Comparison of ENCODE assay signal across 8 cellular contexts in genomic region chr12:55955800-55956508, GRCh38. TPM values are rescaled to one million over a fixed set of nuclear protein-coding genes. Genes with fewer than 3 reads are reported as not detected.
DNase-seq lines count a peak whose midpoint lies in the region; ATAC-seq and TF ChIP-seq lines count a peak whose summit lies in the region.

No MANE protein-coding gene starts in this region.

- ATAC-seq in GM21381 (IDR thresholded peaks at IDR 0.05; ENCODE audit: unreplicated experiment) (no peak), GM19351 (IDR thresholded peaks at IDR 0.05; ENCODE audit: unreplicated experiment) (no peak)

- H3K4me3 ChIP-seq in retinal pigment epithelial cell (ENCODE audit: low read length): no peak overlapping the region

- peak; percentile 81 for DNase-seq in activated effector memory CD4-positive, alpha-beta T cell treated with anti-CD3 and anti-CD28 coated beads, Interleukin-2, amount 50 U/mL, for 16 hours
- DNase-seq in activated effector memory CD4-positive, alpha-beta T cell treated with Interleukin-2 at 50 U/mL for 16 hours: no peak
- DNase-seq in T-helper 1 cell (peak in 3 of 5 donors; percentile 20 to 36 (median 26)), retinal pigment epithelial cell (ENCODE audit: low read depth) (no peak), cardiac septum (ENCODE audit: low spot score) (no peak)
- peak; percentile 24 for DNase-seq in central memory CD4-positive, alpha-beta T cell

- intact Hi-C loops in cardiac septum (cut with DNase I): no loop called here

- peak; percentile 68 for TF ChIP-seq CTCF in retinal pigment epithelial cell (conservative IDR thresholded peaks at IDR 0.05; ENCODE audit: low read depth, low read length)

RNA-seq across cellular contexts. Expression of gene PMEL, which starts 9.9 kb away (rescaled TPM):
- 0.75 TPM for total RNA-seq in cardiac septum

RNA-seq across cellular contexts. Expression of gene CDK2, which starts 10.7 kb away (rescaled TPM):
- 9.1 TPM for total RNA-seq in cardiac septum

RNA-seq across cellular contexts. Expression of gene RAB5B, which starts 17.9 kb away (rescaled TPM):
- 108 TPM for total RNA-seq in cardiac septum

RNA-seq across cellular contexts. Expression of gene DGKA, which starts 25.0 kb away (rescaled TPM):
- 9.7 TPM for total RNA-seq in cardiac septum

RNA-seq across cellular contexts. Expression of gene PYM1, which starts 28.3 kb away (rescaled TPM):
- total RNA-seq in cardiac septum: 13.5 TPM

Comparison
In these comparisons a context has a peak if more than half of its experiments do, and no peak if none do; other contexts are left out.
1. DNase-seq: peak in activated effector memory CD4-positive, alpha-beta T cell treated with anti-CD3 and anti-CD28 coated beads, Interleukin-2, amount 50 U/mL, for 16 hours (single experiment), T-helper 1 cell (3 of 5) and central memory CD4-positive, alpha-beta T cell (single experiment); none in activated effector memory CD4-positive, alpha-beta T cell treated with Interleukin-2 at 50 U/mL for 16 hours (single experiment), retinal pigment epithelial cell (single experiment) and cardiac septum (single experiment).